In genomic region chr17:45229681-45230409, GRCh38 we compare ENCODE assay signal across 8 cellular contexts. TPM values are rescaled to one million over a fixed set of nuclear protein-coding genes. Genes with fewer than 3 reads are reported as not detected.
A peak's percentile ranks its signal among the peaks of the same experiment; 100 is the strongest.
DNase-seq lines count a peak whose midpoint lies in the region; ATAC-seq and TF ChIP-seq lines count a peak whose summit lies in the region.

No MANE protein-coding gene starts in this region.

- peaks cover 22% of the 10 kb centered on the region for H3K36me3 Mint-ChIP-seq in activated naive CD8-positive, alpha-beta T cell treated with anti-CD3 and anti-CD28 coated beads, Interleukin-2, amount 10 ng/mL, durations not matched to agents 7 days and 5 days

- POLR2A ChIA-PET in activated naive CD8-positive, alpha-beta T cell treated with anti-CD3 and anti-CD28 coated beads, Interleukin-2, amount 10 ng/mL, durations not matched to agents 7 days and 5 days (lab: Charles Lee) = interaction anchor here (1.2 to 11.5 kb wide), 10 partner anchors 10 to 86 kb away, joined by 4 to 162 read pairs (median 9); partner anchors contain the start of genes FMNL1, HEXIM1, HEXIM2 and MAP3K14

- H3K36me3 ChIP-seq in lung (ENCODE audit: control insufficient read depth in 2 of 2, insufficient read depth in 2 of 2, low read length in 2 of 2) = peaks cover 0 to 7% of the 10 kb centered on the region in 2 donors
- H3K36me3 ChIP-seq in upper lobe of right lung = peaks cover 6% of the 10 kb centered on the region
- H3K36me3 ChIP-seq in thyroid gland = no peaks in the 10 kb centered on the region

- peaks cover 0 to 9% of the 10 kb centered on the region in 2 donors for H3K4me1 ChIP-seq in lung (ENCODE audit: control insufficient read depth in 2 of 2, insufficient read depth in 2 of 2, low read length in 2 of 2)
- H3K4me1 ChIP-seq in upper lobe of right lung = peaks cover 39% of the 10 kb centered on the region
- peaks cover 0 to 18% of the 10 kb centered on the region in 2 donors for H3K4me1 ChIP-seq in thyroid gland

- H3K4me3 Mint-ChIP-seq in activated naive CD8-positive, alpha-beta T cell treated with anti-CD3 and anti-CD28 coated beads, Interleukin-2, amount 10 ng/mL, durations not matched to agents 7 days and 5 days = peak overlapping the region; percentile 100

- TF ChIP-seq CTCF in lung (IDR thresholded peaks at IDR 0.05; ENCODE audit: control extremely low read depth, extremely low read depth) = no peak
- no peak for TF ChIP-seq CTCF in upper lobe of right lung (IDR thresholded peaks at IDR 0.05)
- TF ChIP-seq CTCF in thyroid gland (IDR thresholded peaks at IDR 0.05) = no peak
- TF ChIP-seq CTCF in omental fat pad (IDR thresholded peaks at IDR 0.05) = no peak

- DNase-seq in Right ventricle myocardium inferior (ENCODE audit: missing footprints) = peak; percentile 80
- DNase-seq in left cardiac atrium = no peak
- peak; percentile 48 for DNase-seq in activated naive CD8-positive, alpha-beta T cell treated with anti-CD3 and anti-CD28 coated beads, Interleukin-2, amount 10 ng/mL, durations not matched to agents 7 days and 5 days
- DNase-seq in lung (ENCODE audit: low spot score) = no peak
- no peak for DNase-seq in upper lobe of right lung
- no peak for DNase-seq in thyroid gland
- DNase-seq in omental fat pad (ENCODE audit: low spot score) = no peak

- WGBS in lung, 2 donors = 73 to 78% methylated on average over 16 of the region's 16 CpGs
- 91 to 93% methylated on average over 12 to 13 of the region's 16 CpGs for WGBS in thyroid gland, 2 donors

- H3K27me3 ChIP-seq in lung (ENCODE audit: control insufficient read depth, insufficient read depth) (no peaks in the 10 kb centered on the region), upper lobe of right lung (no peaks in the 10 kb centered on the region), thyroid gland (no peaks in the 10 kb centered on the region)

- H3K4me1 Mint-ChIP-seq in activated naive CD8-positive, alpha-beta T cell treated with anti-CD3 and anti-CD28 coated beads, Interleukin-2, amount 10 ng/mL, durations not matched to agents 7 days and 5 days = peaks cover 70% of the 10 kb centered on the region

- ATAC-seq in Right ventricle myocardium inferior = peak; percentile 24
- no peak for ATAC-seq in left cardiac atrium
- no peak for ATAC-seq in activated naive CD8-positive, alpha-beta T cell treated with anti-CD3 and anti-CD28 coated beads, Interleukin-2, amount 10 ng/mL, durations not matched to agents 7 days and 5 days (ENCODE audit: low read depth)
- no peak for ATAC-seq in lung (ENCODE audit: insufficient read depth, low FRiP score)
- ATAC-seq in upper lobe of right lung = no peak
- no peak for ATAC-seq in GM21786 (IDR thresholded peaks at IDR 0.05; ENCODE audit: unreplicated experiment)
- ATAC-seq in omental fat pad (ENCODE audit: low FRiP score) = no peak

- H3K4me3 ChIP-seq in lung = no peak overlapping the region
- no peak overlapping the region for H3K4me3 ChIP-seq in upper lobe of right lung
- H3K4me3 ChIP-seq in thyroid gland (replicated peaks in 1 of 3) = no peak overlapping the region

- no peaks in the 10 kb centered on the region for H3K9me3 Mint-ChIP-seq in activated naive CD8-positive, alpha-beta T cell treated with anti-CD3 and anti-CD28 coated beads, Interleukin-2, amount 10 ng/mL, durations not matched to agents 7 days and 5 days

- intact Hi-C loops in Right ventricle myocardium inferior (cut with DNase I) (no loop called here), left cardiac atrium (cut with DNase I) (no loop called here), upper lobe of right lung (cut with DNase I) (no loop called here), thyroid gland (cut with DNase I) (no loop called here)

- TF ChIP-seq POLR2A in thyroid gland (IDR thresholded peaks at IDR 0.05) = no peak

- H3K27me3 Mint-ChIP-seq in activated naive CD8-positive, alpha-beta T cell treated with anti-CD3 and anti-CD28 coated beads, Interleukin-2, amount 10 ng/mL, durations not matched to agents 7 days and 5 days = no peaks in the 10 kb centered on the region

- H3K27ac Mint-ChIP-seq in activated naive CD8-positive, alpha-beta T cell treated with anti-CD3 and anti-CD28 coated beads, Interleukin-2, amount 10 ng/mL, durations not matched to agents 7 days and 5 days = peak overlapping the region; percentile 99

- H3K27ac ChIP-seq in lung (ENCODE audit: low read depth in 1 of 2, low read length in 1 of 2) (peak overlapping the region; percentile 35 to 87), upper lobe of right lung (peak overlapping the region; percentile 81), thyroid gland (no peak overlapping the region)

- H3K9me3 ChIP-seq in lung (ENCODE audit: control insufficient read depth in 2 of 2, insufficient read depth in 1 of 2, low read length in 1 of 2) (no peaks in the 10 kb centered on the region), upper lobe of right lung (no peaks in the 10 kb centered on the region), thyroid gland (no peaks in the 10 kb centered on the region)

RNA-seq across cellular contexts. Expression of gene FMNL1, which starts 8.2 kb away (rescaled TPM):
- total RNA-seq in Right ventricle myocardium inferior (13.7 TPM), left cardiac atrium (10 to 100 TPM; 16.6 to 18.6 TPM), lung (10 to 100 TPM; 25.0 to 83.7 TPM), upper lobe of right lung (62.3 TPM), thyroid gland (1 to 10 TPM; 3.2 to 7.6 (median 4.2) TPM), omental fat pad (10 to 100 TPM; 19.7 to 56.4 (median 38.8) TPM)
- total RNA-seq in activated naive CD8-positive, alpha-beta T cell treated with anti-CD3 and anti-CD28 coated beads, Interleukin-2, amount 10 ng/mL, durations not matched to agents 7 days and 5 days = 100 to 1,000 TPM; 408 to 411 TPM
- 100 to 1,000 TPM in 1 of 2 donors, 10 to 100 TPM in 1; 29.5 to 135 TPM for polyA plus RNA-seq in lung

RNA-seq across cellular contexts. Expression of gene SPATA32, which starts 32.0 kb away (rescaled TPM):
- total RNA-seq in Right ventricle myocardium inferior = not detected
- total RNA-seq in left cardiac atrium = not detected
- under 1 TPM; 0.53 to 0.65 TPM for total RNA-seq in activated naive CD8-positive, alpha-beta T cell treated with anti-CD3 and anti-CD28 coated beads, Interleukin-2, amount 10 ng/mL, durations not matched to agents 7 days and 5 days
- under 1 TPM in 1 of 2 donors, not detected in 1; 0.21 TPM for total RNA-seq in lung
- polyA plus RNA-seq in lung = under 1 TPM; 0.08 to 0.40 TPM
- total RNA-seq in upper lobe of right lung = not detected
- not detected for total RNA-seq in thyroid gland
- total RNA-seq in omental fat pad = under 1 TPM in 1 of 4 donors, not detected in 3; 0.65 TPM

Comparison
In these comparisons a context has a peak if more than half of its experiments do, and no peak if none do; other contexts are left out.
1. DNase-seq: peak in Right ventricle myocardium inferior (single experiment) and activated naive CD8-positive, alpha-beta T cell treated with anti-CD3 and anti-CD28 coated beads, Interleukin-2, amount 10 ng/mL, durations not matched to agents 7 days and 5 days (single experiment); none in left cardiac atrium (single experiment), lung (single experiment), upper lobe of right lung (single experiment), thyroid gland (0 of 2) and omental fat pad (single experiment).
2. H3K27ac ChIP-seq: peak in lung (2 of 2) and upper lobe of right lung (single experiment); none in thyroid gland (0 of 3).